ENCODE assay signal across 17 cellular contexts in genomic region chr21:34223376-34223775, GRCh38.
A peak's percentile ranks its signal among the peaks of the same experiment; 100 is the strongest.
DNase-seq lines count a peak whose midpoint lies in the region; TF ChIP-seq lines count a peak whose summit lies in the region.
"Had no signal": no experiment of that assay in that cellular context is flagged by ENCODE, and none has a peak within 500 bp of the region (broad histone marks: within the 10 kb centered on the region; RNA-seq: fewer than 3 reads in every experiment).

No MANE protein-coding gene starts in this region.

- CTCF ChIA-PET in RWPE1 (lab: Yijun Ruan, JAX), result no interaction called here

- H3K4me3 Mint-ChIP-seq in HFFc6 (no peak overlapping the region), endodermal cell (no peak overlapping the region)
- H3K4me3 Mint-ChIP-seq: CD4-positive, alpha-beta T cell had no signal

- H3K36me3 Mint-ChIP-seq in HFFc6 (ENCODE audit: low read depth), result no peaks in the 10 kb centered on the region
- no peaks in the 10 kb centered on the region for H3K36me3 Mint-ChIP-seq in endodermal cell (ENCODE audit: low read depth)

- H3K4me1 Mint-ChIP-seq in HFFc6 (ENCODE audit: low read depth) (no peaks in the 10 kb centered on the region), endodermal cell (no peaks in the 10 kb centered on the region)

- H3K9me3 Mint-ChIP-seq in HFFc6 (no peaks in the 10 kb centered on the region), endodermal cell (no peaks in the 10 kb centered on the region)
- H3K9me3 Mint-ChIP-seq: CD4-positive, alpha-beta T cell had no signal

- H3K9me3 ChIP-seq in neutrophil (no peaks in the 10 kb centered on the region), endodermal cell (ENCODE audit: control insufficient read depth, low read length) (no peaks in the 10 kb centered on the region)

- no peak for TF ChIP-seq CTCF in neutrophil (IDR thresholded peaks at IDR 0.05)
- TF ChIP-seq CTCF in HFFc6 (IDR thresholded peaks at IDR 0.05), result no peak
- TF ChIP-seq CTCF in endodermal cell (conservative IDR thresholded peaks at IDR 0.05), result no peak
- no peak for TF ChIP-seq CTCF in RWPE1 (conservative IDR thresholded peaks at IDR 0.05; ENCODE audit: low read depth)

- H3K27ac ChIP-seq in neutrophil (peak overlapping the region; percentile 33), endodermal cell (ENCODE audit: low read depth, low read length) (no peak overlapping the region), RWPE1 (no peak overlapping the region)

- H3K27me3 Mint-ChIP-seq in HFFc6 (ENCODE audit: insufficient read depth) (peaks cover 21% of the 10 kb centered on the region), endodermal cell (ENCODE audit: insufficient read depth) (no peaks in the 10 kb centered on the region)
- H3K27me3 Mint-ChIP-seq: CD4-positive, alpha-beta T cell had no signal

- POLR2A ChIA-PET in RWPE1 (lab: Yijun Ruan, JAX; ENCODE audit: low non-redundant PET), result no interaction called here

- H3K27ac Mint-ChIP-seq in HFFc6 (no peak overlapping the region), endodermal cell (no peak overlapping the region)
- H3K27ac Mint-ChIP-seq: CD4-positive, alpha-beta T cell had no signal

- WGBS in endodermal cell (ENCODE audit: insufficient coverage in 1 of 2, insufficient read length in 1 of 2), 2 experiments, result 89 to 90% methylated on average over 2 of the region's 2 CpGs

- H3K4me3 ChIP-seq in neutrophil (ENCODE audit: low read depth in 1 of 2, low read length in 1 of 2), result no peak overlapping the region
- H3K4me3 ChIP-seq in endodermal cell (ENCODE audit: low read length), result no peak overlapping the region

- H3K9ac ChIP-seq in endodermal cell (ENCODE audit: extremely low read depth, low read length, poor library complexity, severe bottlenecking), result no peak overlapping the region

- H3K36me3 ChIP-seq in neutrophil (peaks cover 1% of the 10 kb centered on the region), endodermal cell (ENCODE audit: control insufficient read depth, insufficient read depth, low read length) (no peaks in the 10 kb centered on the region)

- no peaks in the 10 kb centered on the region for H3K4me1 ChIP-seq in neutrophil (ENCODE audit: control insufficient read depth in 1 of 2, insufficient read depth in 1 of 2, low read depth in 1 of 2, low read length in 1 of 2)
- no peaks in the 10 kb centered on the region for H3K4me1 ChIP-seq in endodermal cell (ENCODE audit: control insufficient read depth, insufficient read depth, low read length)

- peak; percentile 9 for DNase-seq in GF-D8 (lab: John Stamatoyannopoulos, UW)
- DNase-seq in MV-4-11 (lab: John Stamatoyannopoulos, UW), result peak; percentile 92
- DNase-seq in SIG-M5 (lab: John Stamatoyannopoulos, UW), result peak; percentile 30
- DNase-seq in HFFc6, result no peak
- no peak for DNase-seq in endodermal cell
- no peak for DNase-seq in RWPE1 (ENCODE audit: low spot score)
- no peak for DNase-seq in NCI-H187 treated with DMSO at 0.1 percent for 48 hours (lab: John Stamatoyannopoulos, UW)
- DNase-seq: Calu3; CD4-positive, alpha-beta T cell; DMS79; NCI-H1092 treated with DMSO at 0.1 percent for 48 hours; NCI-H1694; NCI-H446 treated with DMSO at 0.1 percent for 48 hours; NCI-H774; RPMI8226; T-helper 1 cell had no signal

- H3K27me3 ChIP-seq in neutrophil (no peaks in the 10 kb centered on the region), endodermal cell (ENCODE audit: control insufficient read depth, insufficient read depth, low read length, poor library complexity, severe bottlenecking) (no peaks in the 10 kb centered on the region)

Comparison
In these comparisons a context has a peak if more than half of its experiments do, and no peak if none do; other contexts are left out.
1. DNase-seq: peak in GF-D8 (single experiment), MV-4-11 (single experiment) and SIG-M5 (single experiment); none in HFFc6 (single experiment), endodermal cell (single experiment), RWPE1 (single experiment) and NCI-H187 treated with DMSO at 0.1 percent for 48 hours (single experiment).